In the genomic region with DNA sequence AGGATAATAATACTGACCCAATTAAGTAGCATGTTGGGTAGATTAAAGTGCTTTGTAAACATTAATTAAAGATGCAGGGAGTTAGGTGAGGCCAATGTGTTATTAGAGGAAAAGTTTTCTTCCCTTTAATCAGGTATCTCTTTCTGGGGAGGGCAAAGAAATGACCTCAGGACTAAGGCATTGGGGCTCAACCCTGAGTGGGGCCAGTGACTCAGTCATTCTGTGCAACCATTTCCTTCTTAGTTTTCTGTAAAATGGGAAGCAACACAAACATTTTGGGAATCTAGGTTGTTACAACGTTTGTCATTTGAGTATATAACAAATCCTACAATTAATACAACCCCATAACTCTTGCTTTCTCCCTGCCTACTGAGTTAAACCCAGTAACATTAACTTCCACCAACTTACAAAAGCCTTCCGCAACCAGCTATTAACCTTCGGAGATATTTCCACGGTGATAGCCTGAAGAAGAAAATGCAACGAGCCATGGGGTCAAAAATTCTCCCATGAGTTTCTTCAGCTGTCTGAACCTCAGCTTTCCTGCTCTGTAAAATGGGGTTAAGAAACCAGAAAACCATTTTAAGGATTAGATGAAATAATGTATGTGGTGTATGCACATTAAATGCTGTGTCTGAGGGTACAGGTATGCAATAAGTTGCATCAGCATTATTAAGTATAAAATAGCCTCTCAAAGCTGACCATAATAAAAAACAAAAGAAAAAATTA, we compare ENCODE assay signal across 18 cellular contexts. TPM values are rescaled to one million over a fixed set of nuclear protein-coding genes. Genes with fewer than 3 reads are reported as not detected.
DNase-seq lines count a peak whose midpoint lies in the region; TF ChIP-seq lines count a peak whose summit lies in the region.
"Had no signal": no experiment of that assay in that cellular context is flagged by ENCODE, and none has a peak within 500 bp of the region (broad histone marks: within the 10 kb centered on the region; RNA-seq: fewer than 3 reads in every experiment).

No MANE protein-coding gene starts in this region.

- H3K4me3 Mint-ChIP-seq in endodermal cell: peak overlapping the region; percentile 71
- H3K4me3 Mint-ChIP-seq in nephron: peak overlapping the region; percentile 64 to 78 (median 76)
- H3K4me3 Mint-ChIP-seq: T-helper 1 cell treated with Interleukin-12 subunit alpha and Interleukin-12 subunit beta and Interleukin-4 antibody, amounts not matched to agents 30 μg/mL and 1 μg/mL, for 36 hours had no signal

- H3K36me3 ChIP-seq in endodermal cell (ENCODE audit: control insufficient read depth, insufficient read depth, low read length): no peaks in the 10 kb centered on the region
- H3K36me3 ChIP-seq: tibial nerve had no signal

- TF ChIP-seq CTCF in endodermal cell (conservative IDR thresholded peaks at IDR 0.05) (no peak), nephron (IDR thresholded peaks at IDR 0.05; ENCODE audit: unreplicated experiment in 3 of 3) (no peak)

- H3K9me3 ChIP-seq in endodermal cell (ENCODE audit: control insufficient read depth, low read length): no peaks in the 10 kb centered on the region
- H3K9me3 ChIP-seq: tibial nerve had no signal

- H3K27me3 Mint-ChIP-seq in endodermal cell (ENCODE audit: insufficient read depth) (peaks cover 8% of the 10 kb centered on the region), nephron (ENCODE audit: low read depth) (peaks cover 39% of the 10 kb centered on the region)

- no peak overlapping the region for H3K9ac ChIP-seq in endodermal cell (ENCODE audit: extremely low read depth, low read length, poor library complexity, severe bottlenecking)

- H3K36me3 Mint-ChIP-seq in endodermal cell (ENCODE audit: low read depth) (no peaks in the 10 kb centered on the region), nephron (ENCODE audit: low read depth) (no peaks in the 10 kb centered on the region)

- H3K4me1 ChIP-seq in endodermal cell (ENCODE audit: control insufficient read depth, insufficient read depth, low read length): peaks cover 3% of the 10 kb centered on the region

- H3K27ac Mint-ChIP-seq in endodermal cell (no peak overlapping the region), nephron (no peak overlapping the region)
- H3K27ac Mint-ChIP-seq: CD8-positive, alpha-beta memory T cell; T-helper 1 cell treated with Interleukin-12 subunit alpha and Interleukin-12 subunit beta and Interleukin-4 antibody, amounts not matched to agents 30 μg/mL and 1 μg/mL, for 36 hours had no signal

- DNase-seq in NCI-H1105 treated with DMSO at 0.1 percent for 48 hours (lab: John Stamatoyannopoulos, UW) (peak; percentile 1), NCI-H1105 (lab: John Stamatoyannopoulos, UW) (no peak), NCI-H226 (peak; percentile 57), endodermal cell (no peak), NCI-H2171 treated with DMSO at 0.1 percent for 48 hours (lab: John Stamatoyannopoulos, UW) (no peak), GF-D8 (lab: John Stamatoyannopoulos, UW) (no peak), cerebellar cortex (ENCODE audit: low spot score) (no peak)
- DNase-seq: cortex of kidney, DMS79, glutamatergic neuron, NCI-H1092 treated with DMSO at 0.1 percent for 48 hours, NCI-H446 had no signal

- no peaks in the 10 kb centered on the region for H3K9me3 Mint-ChIP-seq in endodermal cell
- H3K9me3 Mint-ChIP-seq in nephron: no peaks in the 10 kb centered on the region
- H3K9me3 Mint-ChIP-seq: T-helper 1 cell treated with Interleukin-12 subunit alpha and Interleukin-12 subunit beta and Interleukin-4 antibody, amounts not matched to agents 30 μg/mL and 1 μg/mL, for 36 hours had no signal

- no peak overlapping the region for H3K27ac ChIP-seq in endodermal cell (ENCODE audit: low read depth, low read length)
- H3K27ac ChIP-seq: 22Rv1, HL-60 had no signal

- H3K4me3 ChIP-seq in endodermal cell (ENCODE audit: low read length): no peak overlapping the region

- no peaks in the 10 kb centered on the region for H3K27me3 ChIP-seq in endodermal cell (ENCODE audit: control insufficient read depth, insufficient read depth, low read length, poor library complexity, severe bottlenecking)

- H3K4me1 Mint-ChIP-seq in endodermal cell: peaks cover 17% of the 10 kb centered on the region
- H3K4me1 Mint-ChIP-seq in nephron: peaks cover 13% of the 10 kb centered on the region

- 74 to 87% methylated on average over 5 of the region's 5 CpGs for WGBS in endodermal cell (ENCODE audit: insufficient coverage in 1 of 2, insufficient read length in 1 of 2), 2 experiments

RNA-seq across cellular contexts. Expression of gene PROSER2, which starts 1.0 kb away (rescaled TPM):
- total RNA-seq in endodermal cell: 10 to 100 TPM; 13.2 to 18.9 TPM
- polyA plus RNA-seq in endodermal cell (2013, experiment 1 of 2): 5.6 TPM
- 5.0 TPM for polyA plus RNA-seq in endodermal cell (2013, experiment 2 of 2)

Comparison
In these comparisons a context has a peak if more than half of its experiments do, and no peak if none do; other contexts are left out.
1. DNase-seq: peak in NCI-H1105 treated with DMSO at 0.1 percent for 48 hours (single experiment) and NCI-H226 (single experiment); none in NCI-H1105 (single experiment), endodermal cell (single experiment), NCI-H2171 treated with DMSO at 0.1 percent for 48 hours (single experiment), GF-D8 (single experiment) and cerebellar cortex (single experiment).